Comparison of ENCODE assay signal across 11 cellular contexts in genomic region chr4:38509551-38509950, GRCh38.
DNase-seq lines count a peak whose midpoint lies in the region; ATAC-seq and FAIRE-seq lines count a peak whose summit lies in the region.
"Had no signal": no experiment of that assay in that cellular context is flagged by ENCODE, and none has a peak within 500 bp of the region (broad histone marks: within the 10 kb centered on the region; RNA-seq: fewer than 3 reads in every experiment).

No MANE protein-coding gene starts in this region.

- H3K36me3 Mint-ChIP-seq in activated CD4-positive, alpha-beta memory T cell treated with anti-CD3 and anti-CD28 coated beads for 36 hours: no peaks in the 10 kb centered on the region
- peaks cover 4 to 23% (median 8%) of the 10 kb centered on the region in 3 donors for H3K36me3 Mint-ChIP-seq in immature natural killer cell

- peak overlapping the region; percentile 24 for H3K4me3 Mint-ChIP-seq in activated CD4-positive, alpha-beta memory T cell treated with anti-CD3 and anti-CD28 coated beads for 36 hours
- peak overlapping the region; percentile 76 to 87 (median 83) for H3K4me3 Mint-ChIP-seq in immature natural killer cell

- no peaks in the 10 kb centered on the region for H3K27me3 Mint-ChIP-seq in activated CD4-positive, alpha-beta memory T cell treated with anti-CD3 and anti-CD28 coated beads for 36 hours
- H3K27me3 Mint-ChIP-seq in immature natural killer cell (ENCODE audit: low read depth in 3 of 3): peaks cover 3 to 14% (median 4%) of the 10 kb centered on the region in 3 donors

- no peak for FAIRE-seq in HTR-8/SVneo (lab: Jason Lieb, UNC)

- peak; percentile 50 for DNase-seq in activated CD4-positive, alpha-beta memory T cell treated with anti-CD3 and anti-CD28 coated beads for 36 hours
- peak; percentile 57 to 64 (median 62) for DNase-seq in immature natural killer cell
- no peak for DNase-seq in NCI-H2029 treated with DMSO at 0.1 percent for 48 hours (lab: John Stamatoyannopoulos, UW)
- DNase-seq in HTR-8/SVneo (ENCODE audit: insufficient read length, low spot score): no peak
- DNase-seq in DMS53 treated with DMSO at 0.1 percent for 48 hours (lab: John Stamatoyannopoulos, UW; ENCODE audit: unreplicated experiment): no peak
- DNase-seq: left colon, NCI-H2171, upper lobe of left lung had no signal

- H3K4me1 Mint-ChIP-seq in activated CD4-positive, alpha-beta memory T cell treated with anti-CD3 and anti-CD28 coated beads for 36 hours (ENCODE audit: low read depth): peaks cover 81% of the 10 kb centered on the region
- H3K4me1 Mint-ChIP-seq in immature natural killer cell: peaks cover 63 to 79% of the 10 kb centered on the region in 2 donors

- intact Hi-C loops in activated CD4-positive, alpha-beta memory T cell treated with anti-CD3 and anti-CD28 coated beads for 36 hours (cut with micrococcal nuclease): loop anchor here (2.0 kb wide), 3 partner anchors 13 to 55 kb away; no protein-coding TSS in a partner anchor

- POLR2A ChIA-PET in activated CD4-positive, alpha-beta memory T cell treated with anti-CD3 and anti-CD28 coated beads for 36 hours (lab: Charles Lee): no interaction called here

- no peak overlapping the region for H3K27ac Mint-ChIP-seq in activated CD4-positive, alpha-beta memory T cell treated with anti-CD3 and anti-CD28 coated beads for 36 hours
- H3K27ac Mint-ChIP-seq in immature natural killer cell: peak overlapping the region; percentile 60 to 91 (median 86)

- CTCF ChIA-PET in activated CD4-positive, alpha-beta memory T cell treated with anti-CD3 and anti-CD28 coated beads for 36 hours (lab: Charles Lee): interaction anchor here (1.2 to 1.6 kb wide), 2 partner anchors 190 to 330 kb away, joined by 3 to 4 read pairs; no protein-coding TSS in a partner anchor

- no peaks in the 10 kb centered on the region for H3K9me3 Mint-ChIP-seq in activated CD4-positive, alpha-beta memory T cell treated with anti-CD3 and anti-CD28 coated beads for 36 hours
- H3K9me3 Mint-ChIP-seq in immature natural killer cell: no peaks in the 10 kb centered on the region

- ATAC-seq in GM18867 (IDR thresholded peaks at IDR 0.05; ENCODE audit: unreplicated experiment): peak; percentile 46
- peak; percentile 45 for ATAC-seq in HG02642 (IDR thresholded peaks at IDR 0.05; ENCODE audit: poor library complexity, unreplicated experiment)
- no peak for ATAC-seq in HG02798 (IDR thresholded peaks at IDR 0.05; ENCODE audit: poor library complexity, unreplicated experiment)
- ATAC-seq: left colon had no signal

Comparison
In these comparisons a context has a peak if more than half of its experiments do, and no peak if none do; other contexts are left out.
1. DNase-seq: peak in activated CD4-positive, alpha-beta memory T cell treated with anti-CD3 and anti-CD28 coated beads for 36 hours (single experiment) and immature natural killer cell (3 of 3); none in NCI-H2029 treated with DMSO at 0.1 percent for 48 hours (single experiment), HTR-8/SVneo (single experiment) and DMS53 treated with DMSO at 0.1 percent for 48 hours (single experiment).